In genomic region chr6:88380083-88380482, GRCh38 we compare ENCODE assay signal across 9 cellular contexts.
DNase-seq lines count a peak whose midpoint lies in the region; ATAC-seq lines count a peak whose summit lies in the region.
"Had no signal": no experiment of that assay in that cellular context is flagged by ENCODE, and none has a peak within 500 bp of the region (broad histone marks: within the 10 kb centered on the region; RNA-seq: fewer than 3 reads in every experiment).

No MANE protein-coding gene starts in this region.

- POLR2A ChIA-PET in activated CD4-positive, alpha-beta memory T cell treated with anti-CD3 and anti-CD28 coated beads, Interleukin-2, amount 10 ng/mL, durations not matched to agents 7 days and 5 days (lab: Charles Lee) = no interaction called here

- H3K27ac Mint-ChIP-seq in activated CD4-positive, alpha-beta memory T cell treated with anti-CD3 and anti-CD28 coated beads, Interleukin-2, amount 10 ng/mL, durations not matched to agents 7 days and 5 days = no peak overlapping the region

- CTCF ChIA-PET in activated CD4-positive, alpha-beta memory T cell treated with anti-CD3 and anti-CD28 coated beads, Interleukin-2, amount 10 ng/mL, durations not matched to agents 7 days and 5 days (lab: Charles Lee) = no interaction called here

- H3K36me3 Mint-ChIP-seq in activated CD4-positive, alpha-beta memory T cell treated with anti-CD3 and anti-CD28 coated beads, Interleukin-2, amount 10 ng/mL, durations not matched to agents 7 days and 5 days (ENCODE audit: low read depth) = no peaks in the 10 kb centered on the region

- intact Hi-C loops in left cardiac atrium (cut with DNase I) = no loop called here

- H3K9ac ChIP-seq in Karpas-422 (ENCODE audit: low read length) = no peak overlapping the region
- H3K9ac ChIP-seq: KMS-11 had no signal

- no peaks in the 10 kb centered on the region for H4K20me1 ChIP-seq in Karpas-422 (ENCODE audit: insufficient read depth, low read depth, low read length)

- no peak overlapping the region for H2AFZ ChIP-seq in Karpas-422 (ENCODE audit: low read length)

- no peaks in the 10 kb centered on the region for H3K9me2 ChIP-seq in Karpas-422 (replicated peaks; ENCODE audit: insufficient read depth, low read length)

- H3K4me1 Mint-ChIP-seq in activated CD4-positive, alpha-beta memory T cell treated with anti-CD3 and anti-CD28 coated beads, Interleukin-2, amount 10 ng/mL, durations not matched to agents 7 days and 5 days = no peaks in the 10 kb centered on the region

- no peak overlapping the region for H3K27ac ChIP-seq in Karpas-422 (ENCODE audit: low read length)
- H3K27ac ChIP-seq: KMS-11 had no signal

- no peaks in the 10 kb centered on the region for H3K27me3 ChIP-seq in Karpas-422 (ENCODE audit: low read length)

- no peaks in the 10 kb centered on the region for H3K4me1 ChIP-seq in Karpas-422 (ENCODE audit: low read length)

- no peak overlapping the region for H3K4me3 ChIP-seq in Karpas-422 (ENCODE audit: low read length)

- ATAC-seq in left cardiac atrium = peak; percentile 75 to 93

- H3K9me3 ChIP-seq in Karpas-422 (ENCODE audit: low read length) = no peaks in the 10 kb centered on the region

- H3K9me3 Mint-ChIP-seq in activated CD4-positive, alpha-beta memory T cell treated with anti-CD3 and anti-CD28 coated beads, Interleukin-2, amount 10 ng/mL, durations not matched to agents 7 days and 5 days = no peaks in the 10 kb centered on the region

- no peak overlapping the region for H3K4me2 ChIP-seq in Karpas-422 (ENCODE audit: low read depth, low read length, poor library complexity, severe bottlenecking)
- H3K4me2 ChIP-seq: KMS-11 had no signal

- no peaks in the 10 kb centered on the region for H3K36me3 ChIP-seq in Karpas-422 (ENCODE audit: insufficient read depth, low read length)

- H3K27me3 Mint-ChIP-seq in activated CD4-positive, alpha-beta memory T cell treated with anti-CD3 and anti-CD28 coated beads, Interleukin-2, amount 10 ng/mL, durations not matched to agents 7 days and 5 days = no peaks in the 10 kb centered on the region

- H3K4me3 Mint-ChIP-seq in activated CD4-positive, alpha-beta memory T cell treated with anti-CD3 and anti-CD28 coated beads, Interleukin-2, amount 10 ng/mL, durations not matched to agents 7 days and 5 days = no peak overlapping the region

- DNase-seq in HS-5 (ENCODE audit: low read depth) (peak; percentile 67), amniotic epithelial cell (ENCODE audit: low read depth) (peak; percentile 56), left cardiac atrium (peak; percentile 68), stromal cell of bone marrow (ENCODE audit: low read depth) (peak; percentile 24), Karpas-422 (no peak), DMS153 treated with DMSO at 0.1 percent for 48 hours (lab: John Stamatoyannopoulos, UW; ENCODE audit: unreplicated experiment) (no peak), NCI-H2171 (lab: John Stamatoyannopoulos, UW) (no peak)
- no peak for DNase-seq in activated CD4-positive, alpha-beta memory T cell treated with anti-CD3 and anti-CD28 coated beads, Interleukin-2, amount 10 ng/mL, durations not matched to agents 7 days and 5 days

- no peaks in the 10 kb centered on the region for H3K79me2 ChIP-seq in Karpas-422 (ENCODE audit: low read length)

Comparison
In these comparisons a context has a peak if more than half of its experiments do, and no peak if none do; other contexts are left out.
1. DNase-seq: peak in HS-5 (single experiment), amniotic epithelial cell (single experiment), left cardiac atrium (single experiment) and stromal cell of bone marrow (single experiment); none in Karpas-422 (single experiment), DMS153 treated with DMSO at 0.1 percent for 48 hours (single experiment), activated CD4-positive, alpha-beta memory T cell treated with anti-CD3 and anti-CD28 coated beads, Interleukin-2, amount 10 ng/mL, durations not matched to agents 7 days and 5 days (single experiment) and NCI-H2171 (single experiment).